ENCODE assay signal across 16 cellular contexts in the genomic region with DNA sequence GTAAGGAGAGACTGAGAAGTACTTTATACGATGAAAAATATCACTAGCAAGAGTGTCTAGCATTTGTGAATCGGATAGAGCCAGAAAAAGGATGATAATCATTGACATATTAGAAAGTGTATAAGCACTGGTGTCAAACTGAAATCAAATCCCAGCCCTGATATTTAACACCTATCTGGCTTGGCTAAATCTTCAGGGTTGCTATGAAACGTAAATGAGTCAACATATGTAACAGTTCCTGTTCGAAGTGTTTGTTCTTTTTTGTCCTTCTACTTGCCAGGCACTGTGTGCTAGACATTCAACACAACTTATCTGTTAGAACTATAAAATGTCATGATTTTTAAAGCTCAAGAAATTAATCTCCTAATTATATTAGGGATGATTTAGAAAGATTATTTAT. TPM values are rescaled to one million over a fixed set of nuclear protein-coding genes. Genes with fewer than 3 reads are reported as not detected.
DNase-seq lines count a peak whose midpoint lies in the region; ATAC-seq, FAIRE-seq and TF ChIP-seq lines count a peak whose summit lies in the region.
"Had no signal": no experiment of that assay in that cellular context is flagged by ENCODE, and none has a peak within 500 bp of the region (broad histone marks: within the 10 kb centered on the region; RNA-seq: fewer than 3 reads in every experiment).

No MANE protein-coding gene starts in this region.

- FAIRE-seq in islet of Langerhans (lab: Jason Lieb, UNC) = peak; percentile 98
- FAIRE-seq: frontal cortex had no signal

- DNase-seq in DMS53 (lab: John Stamatoyannopoulos, UW) (peak; percentile 93), NCI-H1092 (lab: John Stamatoyannopoulos, UW) (peak; percentile 14), astrocyte of the cerebellum (ENCODE audit: low read depth) (peak; percentile 11), NCI-H524 treated with DMSO at 0.1 percent for 48 hours (lab: John Stamatoyannopoulos, UW) (no peak), prostate gland (ENCODE audit: low spot score) (no peak)
- DNase-seq: activated CD4-positive, CD25-positive, alpha-beta regulatory T cell; CD4-positive, alpha-beta T cell; central memory CD4-positive, alpha-beta T cell; left cardiac atrium; NCI-H446 treated with DMSO at 0.1 percent for 48 hours; posterior cingulate gyrus; SJCRH30 had no signal

- TF ChIP-seq CTCF in astrocyte of the cerebellum (IDR thresholded peaks at IDR 0.05; ENCODE audit: low read depth, low read length, missing control alignments) (no peak), prostate gland (IDR thresholded peaks at IDR 0.05) (no peak)

- H3K4me3 ChIP-seq in astrocyte of the cerebellum (ENCODE audit: low read depth, low read length) = no peak overlapping the region
- H3K4me3 ChIP-seq in prostate gland = no peak overlapping the region
- H3K4me3 ChIP-seq: SJCRH30 had no signal

- 48% methylated on average over 4 of the region's 4 CpGs for WGBS in prostate gland

- no peak for TF ChIP-seq POLR2A in prostate gland (IDR thresholded peaks at IDR 0.05)

- H3K9me3 ChIP-seq in prostate gland = no peaks in the 10 kb centered on the region
- H3K9me3 ChIP-seq: SJCRH30 had no signal

- H3K36me3 ChIP-seq in prostate gland = no peaks in the 10 kb centered on the region

- no peaks in the 10 kb centered on the region for H3K27me3 ChIP-seq in prostate gland (replicated peaks; ENCODE audit: insufficient read depth)
- H3K27me3 ChIP-seq: SJCRH30 had no signal

- in situ Hi-C loops in astrocyte of the cerebellum (cut with HindIII; ENCODE audit: low sequenced_read_pairs) = no loop called here

- intact Hi-C loops in prostate gland (cut with DNase I) = no loop called here

- H3K27ac ChIP-seq in prostate gland = no peak overlapping the region
- H3K27ac ChIP-seq: SJCRH30 had no signal

- ATAC-seq in GM18498 (IDR thresholded peaks at IDR 0.05; ENCODE audit: unreplicated experiment) = no peak
- ATAC-seq in GM19452 (IDR thresholded peaks at IDR 0.05; ENCODE audit: unreplicated experiment) = no peak

- H3K4me1 ChIP-seq in prostate gland (replicated peaks) = no peaks in the 10 kb centered on the region
- H3K4me1 ChIP-seq: SJCRH30 had no signal

RNA-seq across cellular contexts. Expression of a gene that starts 40.8 kb away (rescaled TPM):
- total RNA-seq in prostate gland = not detected
- total RNA-seq: CD4-positive, alpha-beta T cell; left cardiac atrium; SJCRH30 had no signal

Comparison
In these comparisons a context has a peak if more than half of its experiments do, and no peak if none do; other contexts are left out.
1. DNase-seq: peak in DMS53 (single experiment), NCI-H1092 (single experiment) and astrocyte of the cerebellum (single experiment); none in NCI-H524 treated with DMSO at 0.1 percent for 48 hours (single experiment) and prostate gland (single experiment).